ENCODE assay signal across 22 cellular contexts in genomic region chr1:63155437-63155836, GRCh38.
DNase-seq lines count a peak whose midpoint lies in the region; ATAC-seq, FAIRE-seq and TF ChIP-seq lines count a peak whose summit lies in the region.
"Had no signal": no experiment of that assay in that cellular context is flagged by ENCODE, and none has a peak within 500 bp of the region (broad histone marks: within the 10 kb centered on the region; RNA-seq: fewer than 3 reads in every experiment).

No MANE protein-coding gene starts in this region.

- WGBS in A549 (ENCODE audit: missing lambda C conversion rate), result 25% methylated on average over 2 of the region's 2 CpGs

- H3K27ac ChIP-seq in A549, result no peak overlapping the region
- H3K27ac ChIP-seq in GM23338 (ENCODE audit: low read depth), result no peak overlapping the region
- H3K27ac ChIP-seq in RWPE1, result no peak overlapping the region
- H3K27ac ChIP-seq: SK-N-MC had no signal

- no peaks in the 10 kb centered on the region for H3K9me2 ChIP-seq in GM23338 (ENCODE audit: insufficient read depth)

- no peaks in the 10 kb centered on the region for H4K20me1 ChIP-seq in GM23338 (replicated peaks; ENCODE audit: insufficient read depth)

- H3K36me3 Mint-ChIP-seq in GM23338 (ENCODE audit: low read depth), result no peaks in the 10 kb centered on the region
- H3K36me3 Mint-ChIP-seq: CD4-positive, CD25-positive, alpha-beta regulatory T cell had no signal

- TF ChIP-seq CTCF in A549 (IDR thresholded peaks at IDR 0.05), result no peak
- no peak for TF ChIP-seq CTCF in GM23338 (conservative IDR thresholded peaks at IDR 0.05; ENCODE audit: low read depth in 2 of 2)
- no peak for TF ChIP-seq CTCF in RWPE1 (conservative IDR thresholded peaks at IDR 0.05; ENCODE audit: low read depth)
- no peak for TF ChIP-seq CTCF in epithelial cell of esophagus (IDR thresholded peaks at IDR 0.05; ENCODE audit: insufficient read depth, low read depth, low read length, missing control alignments)

- no peaks in the 10 kb centered on the region for H3K27me3 ChIP-seq in GM23338 (ENCODE audit: insufficient read depth)

- no peaks in the 10 kb centered on the region for H3K9me3 ChIP-seq in A549

- H3K4me2 ChIP-seq in A549, result no peak overlapping the region
- no peak overlapping the region for H3K4me2 ChIP-seq in GM23338

- FAIRE-seq in A549 (lab: Jason Lieb, UNC), result no peak
- FAIRE-seq in GM12892 (lab: Jason Lieb, UNC), result no peak
- FAIRE-seq: A204.1, GM18507 had no signal

- H3K4me1 ChIP-seq in A549, result no peaks in the 10 kb centered on the region
- no peaks in the 10 kb centered on the region for H3K4me1 ChIP-seq in GM23338 (ENCODE audit: insufficient read depth)

- no peaks in the 10 kb centered on the region for H3F3A ChIP-seq in GM23338 (replicated peaks; ENCODE audit: low read depth)

- no peaks in the 10 kb centered on the region for H3K36me3 ChIP-seq in GM23338 (ENCODE audit: insufficient read depth)

- no peak overlapping the region for H3K4me3 Mint-ChIP-seq in GM23338
- H3K4me3 Mint-ChIP-seq: CD4-positive, CD25-positive, alpha-beta regulatory T cell had no signal

- TF ChIP-seq EP300 in A549 (IDR thresholded peaks at IDR 0.05), result no peak

- peak overlapping the region; percentile 28; the same call in 1 of the 2 replicates for H2AFZ ChIP-seq in GM23338

- H3K9me3 Mint-ChIP-seq in GM23338, result no peaks in the 10 kb centered on the region

- ATAC-seq in A549, result no peak
- no peak for ATAC-seq in GM23338
- no peak for ATAC-seq in HG02973 (IDR thresholded peaks at IDR 0.05; ENCODE audit: unreplicated experiment)

- peaks cover 5% of the 10 kb centered on the region for H3K4me1 Mint-ChIP-seq in GM23338
- H3K4me1 Mint-ChIP-seq: CD4-positive, CD25-positive, alpha-beta regulatory T cell had no signal

- CTCF ChIA-PET in A549 (lab: Yijun Ruan, JAX), result interaction anchor here (1.1 to 1.2 kb wide), 2 partner anchors 11 to 14 kb away, joined by 3 to 4 read pairs; no protein-coding TSS in a partner anchor
- CTCF ChIA-PET in RWPE1 (lab: Yijun Ruan, JAX), result no interaction called here

- DNase-seq in A549 (ENCODE audit: low read depth in 1 of 2, low spot score in 1 of 2) (no peak), GM23338 (ENCODE audit: low spot score) (no peak), RWPE1 (ENCODE audit: low spot score) (peak; percentile 11), epithelial cell of esophagus (ENCODE audit: low read depth) (peak; percentile 8), foreskin melanocyte (no peak), GM12892 (ENCODE audit: insufficient read length) (no peak)
- DNase-seq: CD4-positive, CD25-positive, alpha-beta regulatory T cell; DMS79 treated with DMSO at 0.1 percent for 48 hours; GOT3; NCI-H1105; NCI-H2029 treated with DMSO at 0.1 percent for 48 hours; NCI-H2171 treated with DMSO at 0.1 percent for 48 hours; NCI-H446; NCI-H526 treated with DMSO at 0.1 percent for 48 hours; RPMI8226; SHP77 treated with DMSO at 0.1 percent for 48 hours; SW 1271; T-helper 2 cell had no signal

- no peak for TF ChIP-seq RAD21 in A549 (conservative IDR thresholded peaks at IDR 0.05 in 1 of 2, IDR thresholded peaks at IDR 0.05 in 1 of 2)

- POLR2A ChIA-PET in A549 (lab: Yijun Ruan, JAX), result no interaction called here
- POLR2A ChIA-PET in RWPE1 (lab: Yijun Ruan, JAX; ENCODE audit: low non-redundant PET), result no interaction called here

- peaks cover 2% of the 10 kb centered on the region for H3K27me3 Mint-ChIP-seq in GM23338 (ENCODE audit: insufficient read depth, low read depth, poor library complexity)

- H3K27ac Mint-ChIP-seq in GM23338, result no peak overlapping the region
- H3K27ac Mint-ChIP-seq: CD4-positive, CD25-positive, alpha-beta regulatory T cell had no signal

- TF ChIP-seq POLR2A in A549 (IDR thresholded peaks at IDR 0.05; ENCODE audit: low read length) (no peak), GM12892 (IDR thresholded peaks at IDR 0.05; ENCODE audit: low read depth, low read length) (no peak)

- no peaks in the 10 kb centered on the region for H3K79me2 ChIP-seq in GM23338 (replicated peaks; ENCODE audit: insufficient read depth)

- H3K4me3 ChIP-seq in A549 (no peak overlapping the region), GM23338 (no peak overlapping the region), epithelial cell of esophagus (ENCODE audit: low read length) (no peak overlapping the region)
- H3K4me3 ChIP-seq: SK-N-MC had no signal

TF ChIP-seq in A549, 52 proteins besides CTCF, POLR2A, EP300 and RAD21:
- no peak for TF ChIP-seq CEBPB (IDR thresholded peaks at IDR 0.05)
- no peak for TF ChIP-seq MAFK (IDR thresholded peaks at IDR 0.05; ENCODE audit: partially characterized antibody)
- TF ChIP-seq MAX (IDR thresholded peaks at IDR 0.05), result no peak
- no peak for TF ChIP-seq FOSL2 (IDR thresholded peaks at IDR 0.05)
- TF ChIP-seq FOSL2 (CRISPR knock-in tag; IDR thresholded peaks at IDR 0.05), result peak; percentile 41; the same call in 1 of the 2 replicates

TF ChIP-seq in GM23338, 12 proteins besides CTCF, POLR2A, EP300 and RAD21:
- TF ChIP-seq, protein P1, sequence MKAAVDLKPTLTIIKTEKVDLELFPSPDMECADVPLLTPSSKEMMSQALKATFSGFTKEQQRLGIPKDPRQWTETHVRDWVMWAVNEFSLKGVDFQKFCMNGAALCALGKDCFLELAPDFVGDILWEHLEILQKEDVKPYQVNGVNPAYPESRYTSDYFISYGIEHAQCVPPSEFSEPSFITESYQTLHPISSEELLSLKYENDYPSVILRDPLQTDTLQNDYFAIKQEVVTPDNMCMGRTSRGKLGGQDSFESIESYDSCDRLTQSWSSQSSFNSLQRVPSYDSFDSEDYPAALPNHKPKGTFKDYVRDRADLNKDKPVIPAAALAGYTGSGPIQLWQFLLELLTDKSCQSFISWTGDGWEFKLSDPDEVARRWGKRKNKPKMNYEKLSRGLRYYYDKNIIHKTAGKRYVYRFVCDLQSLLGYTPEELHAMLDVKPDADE (IDR thresholded peaks at IDR 0.05), result no peak
- TF ChIP-seq CREB1 (CRISPR knock-in tag; IDR thresholded peaks at IDR 0.05; ENCODE audit: low read depth) (no peak), JUNB (IDR thresholded peaks at IDR 0.05; ENCODE audit: unreplicated experiment) (no peak), POLR2AphosphoS5 (IDR thresholded peaks at IDR 0.05; ENCODE audit: low read depth) (no peak), EZH2 (IDR thresholded peaks at IDR 0.05; ENCODE audit: low read depth, unreplicated experiment) (no peak)
- TF ChIP-seq, protein P2, sequence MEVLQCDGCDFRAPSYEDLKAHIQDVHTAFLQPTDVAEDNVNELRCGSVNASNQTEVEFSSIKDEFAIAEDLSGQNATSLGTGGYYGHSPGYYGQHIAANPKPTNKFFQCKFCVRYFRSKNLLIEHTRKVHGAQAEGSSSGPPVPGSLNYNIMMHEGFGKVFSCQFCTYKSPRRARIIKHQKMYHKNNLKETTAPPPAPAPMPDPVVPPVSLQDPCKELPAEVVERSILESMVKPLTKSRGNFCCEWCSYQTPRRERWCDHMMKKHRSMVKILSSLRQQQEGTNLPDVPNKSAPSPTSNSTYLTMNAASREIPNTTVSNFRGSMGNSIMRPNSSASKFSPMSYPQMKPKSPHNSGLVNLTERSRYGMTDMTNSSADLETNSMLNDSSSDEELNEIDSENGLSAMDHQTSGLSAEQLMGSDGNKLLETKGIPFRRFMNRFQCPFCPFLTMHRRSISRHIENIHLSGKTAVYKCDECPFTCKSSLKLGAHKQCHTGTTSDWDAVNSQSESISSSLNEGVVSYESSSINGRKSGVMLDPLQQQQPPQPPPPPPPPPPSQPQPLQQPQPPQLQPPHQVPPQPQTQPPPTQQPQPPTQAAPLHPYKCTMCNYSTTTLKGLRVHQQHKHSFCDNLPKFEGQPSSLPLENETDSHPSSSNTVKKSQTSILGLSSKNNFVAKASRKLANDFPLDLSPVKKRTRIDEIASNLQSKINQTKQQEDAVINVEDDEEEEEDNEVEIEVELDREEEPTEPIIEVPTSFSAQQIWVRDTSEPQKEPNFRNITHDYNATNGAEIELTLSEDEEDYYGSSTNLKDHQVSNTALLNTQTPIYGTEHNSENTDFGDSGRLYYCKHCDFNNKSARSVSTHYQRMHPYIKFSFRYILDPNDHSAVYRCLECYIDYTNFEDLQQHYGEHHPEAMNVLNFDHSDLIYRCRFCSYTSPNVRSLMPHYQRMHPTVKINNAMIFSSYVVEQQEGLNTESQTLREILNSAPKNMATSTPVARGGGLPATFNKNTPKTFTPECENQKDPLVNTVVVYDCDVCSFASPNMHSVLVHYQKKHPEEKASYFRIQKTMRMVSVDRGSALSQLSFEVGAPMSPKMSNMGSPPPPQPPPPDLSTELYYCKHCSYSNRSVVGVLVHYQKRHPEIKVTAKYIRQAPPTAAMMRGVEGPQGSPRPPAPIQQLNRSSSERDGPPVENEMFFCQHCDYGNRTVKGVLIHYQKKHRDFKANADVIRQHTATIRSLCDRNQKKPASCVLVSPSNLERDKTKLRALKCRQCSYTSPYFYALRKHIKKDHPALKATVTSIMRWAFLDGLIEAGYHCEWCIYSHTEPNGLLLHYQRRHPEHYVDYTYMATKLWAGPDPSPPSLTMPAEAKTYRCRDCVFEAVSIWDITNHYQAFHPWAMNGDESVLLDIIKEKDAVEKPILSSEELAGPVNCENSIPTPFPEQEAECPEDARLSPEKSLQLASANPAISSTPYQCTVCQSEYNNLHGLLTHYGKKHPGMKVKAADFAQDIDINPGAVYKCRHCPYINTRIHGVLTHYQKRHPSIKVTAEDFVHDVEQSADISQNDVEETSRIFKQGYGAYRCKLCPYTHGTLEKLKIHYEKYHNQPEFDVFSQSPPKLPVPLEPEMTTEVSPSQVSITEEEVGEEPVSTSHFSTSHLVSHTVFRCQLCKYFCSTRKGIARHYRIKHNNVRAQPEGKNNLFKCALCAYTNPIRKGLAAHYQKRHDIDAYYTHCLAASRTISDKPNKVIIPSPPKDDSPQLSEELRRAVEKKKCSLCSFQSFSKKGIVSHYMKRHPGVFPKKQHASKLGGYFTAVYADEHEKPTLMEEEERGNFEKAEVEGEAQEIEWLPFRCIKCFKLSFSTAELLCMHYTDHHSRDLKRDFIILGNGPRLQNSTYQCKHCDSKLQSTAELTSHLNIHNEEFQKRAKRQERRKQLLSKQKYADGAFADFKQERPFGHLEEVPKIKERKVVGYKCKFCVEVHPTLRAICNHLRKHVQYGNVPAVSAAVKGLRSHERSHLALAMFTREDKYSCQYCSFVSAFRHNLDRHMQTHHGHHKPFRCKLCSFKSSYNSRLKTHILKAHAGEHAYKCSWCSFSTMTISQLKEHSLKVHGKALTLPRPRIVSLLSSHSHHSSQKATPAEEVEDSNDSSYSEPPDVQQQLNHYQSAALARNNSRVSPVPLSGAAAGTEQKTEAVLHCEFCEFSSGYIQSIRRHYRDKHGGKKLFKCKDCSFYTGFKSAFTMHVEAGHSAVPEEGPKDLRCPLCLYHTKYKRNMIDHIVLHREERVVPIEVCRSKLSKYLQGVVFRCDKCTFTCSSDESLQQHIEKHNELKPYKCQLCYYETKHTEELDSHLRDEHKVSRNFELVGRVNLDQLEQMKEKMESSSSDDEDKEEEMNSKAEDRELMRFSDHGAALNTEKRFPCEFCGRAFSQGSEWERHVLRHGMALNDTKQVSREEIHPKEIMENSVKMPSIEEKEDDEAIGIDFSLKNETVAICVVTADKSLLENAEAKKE (CRISPR knock-in tag; IDR thresholded peaks at IDR 0.05), result no peak

Comparison
In these comparisons a context has a peak if more than half of its experiments do, and no peak if none do; other contexts are left out.
1. DNase-seq: peak in RWPE1 (single experiment) and epithelial cell of esophagus (single experiment); none in A549 (0 of 2), GM23338 (single experiment), foreskin melanocyte (single experiment) and GM12892 (single experiment).